ENCODE assay signal across 25 cellular contexts in the genomic region with DNA sequence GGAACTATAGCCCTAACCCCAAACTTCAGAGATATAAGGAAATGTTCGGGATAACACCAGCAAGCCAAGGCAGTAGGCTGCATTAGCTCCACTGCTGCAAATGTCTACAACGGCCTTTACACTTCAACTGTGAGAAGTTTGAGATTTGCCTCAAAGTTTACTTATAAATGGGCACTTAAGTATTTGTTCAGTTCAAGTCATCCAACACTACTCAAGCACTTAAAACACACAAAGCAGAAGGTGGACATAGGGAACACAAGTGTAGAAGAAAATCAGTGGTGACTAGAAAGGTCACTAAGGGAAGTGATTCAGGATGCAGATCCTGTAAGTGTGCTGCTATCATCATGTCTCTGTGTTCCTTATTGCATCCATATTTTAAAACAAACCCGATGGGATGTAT.
"Had no signal": no experiment of that assay in that cellular context is flagged by ENCODE, and none has a peak within 500 bp of the region (broad histone marks: within the 10 kb centered on the region; RNA-seq: fewer than 3 reads in every experiment).

No MANE protein-coding gene starts in this region.

- H3K27me3 ChIP-seq: brain microvascular endothelial cell, gastrocnemius medialis, right lobe of liver, testis, upper lobe of left lung had no signal

- DNase-seq: activated CD4-positive, alpha-beta T cell treated with anti-CD3 and anti-CD28 coated beads, Interleukin-2, amount 10 ng/mL, durations not matched to agents 7 days and 5 days; activated CD4-positive, CD25-positive, alpha-beta regulatory T cell treated with anti-CD3 and anti-CD28 coated beads, Interleukin-2, amount 50 U/mL, for 72 hours; activated CD8-positive, alpha-beta T cell treated with anti-CD3 and anti-CD28 coated beads for 36 hours; activated effector memory CD4-positive, alpha-beta T cell treated with Interleukin-2 at 50 U/mL for 16 hours; activated naive CD4-positive, alpha-beta T cell treated with Interleukin-2 at 50 U/mL for 16 hours; activated naive CD8-positive, alpha-beta T cell treated with anti-CD3 and anti-CD28 coated beads, Interleukin-2, amount 10 ng/mL, durations not matched to agents 7 days and 5 days; activated T-cell treated with anti-CD3 and anti-CD28 coated beads, Interleukin-2, amount 50 U/mL, for 72 hours; amniotic stem cell; brain microvascular endothelial cell; caudate nucleus; cortex of kidney; effector memory CD8-positive, alpha-beta T cell; erythroblast; gastrocnemius medialis; glutamatergic neuron; left ventricle myocardium inferior; naive thymus-derived CD8-positive, alpha-beta T cell; right lobe of liver; stimulated activated CD4-positive, alpha-beta T cell treated with anti-CD3 and anti-CD28 coated beads, Interleukin-2, amount 100 ng/mL, for 48 hours; stimulated activated naive CD8-positive, alpha-beta T cell treated with anti-CD3 and anti-CD28 coated beads, Interleukin-15, Interleukin-2, amounts not matched to agents 100 U/mL and 50 U/mL, for 24 hours; testis; upper lobe of left lung; WERI-Rb-1 had no signal

- ATAC-seq: activated CD8-positive, alpha-beta T cell treated with anti-CD3 and anti-CD28 coated beads for 36 hours; activated T-cell treated with anti-CD3 and anti-CD28 coated beads, Interleukin-2, amount 50 U/mL, for 72 hours; effector memory CD8-positive, alpha-beta T cell; gastrocnemius medialis; naive thymus-derived CD8-positive, alpha-beta T cell; right lobe of liver; stimulated activated naive CD8-positive, alpha-beta T cell treated with anti-CD3 and anti-CD28 coated beads, Interleukin-15, Interleukin-2, amounts not matched to agents 100 U/mL and 50 U/mL, for 24 hours had no signal

- H3K9me3 Mint-ChIP-seq: activated CD4-positive, alpha-beta T cell treated with anti-CD3 and anti-CD28 coated beads, Interleukin-2, amount 10 ng/mL, durations not matched to agents 7 days and 5 days; activated CD8-positive, alpha-beta T cell treated with anti-CD3 and anti-CD28 coated beads for 36 hours; activated naive CD8-positive, alpha-beta T cell treated with anti-CD3 and anti-CD28 coated beads, Interleukin-2, amount 10 ng/mL, durations not matched to agents 7 days and 5 days; activated T-cell treated with anti-CD3 and anti-CD28 coated beads, Interleukin-2, amount 50 U/mL, for 72 hours; effector memory CD8-positive, alpha-beta T cell; memory B cell; naive thymus-derived CD8-positive, alpha-beta T cell had no signal

- H3K9me3 ChIP-seq: gastrocnemius medialis, left ventricle myocardium inferior, right lobe of liver, testis, upper lobe of left lung had no signal

- H3K4me3 Mint-ChIP-seq: activated CD4-positive, alpha-beta T cell treated with anti-CD3 and anti-CD28 coated beads, Interleukin-2, amount 10 ng/mL, durations not matched to agents 7 days and 5 days; activated CD8-positive, alpha-beta T cell treated with anti-CD3 and anti-CD28 coated beads for 36 hours; activated naive CD8-positive, alpha-beta T cell treated with anti-CD3 and anti-CD28 coated beads, Interleukin-2, amount 10 ng/mL, durations not matched to agents 7 days and 5 days; activated T-cell treated with anti-CD3 and anti-CD28 coated beads, Interleukin-2, amount 50 U/mL, for 72 hours; effector memory CD8-positive, alpha-beta T cell; memory B cell; naive thymus-derived CD8-positive, alpha-beta T cell had no signal

- H3K27me3 Mint-ChIP-seq: activated CD4-positive, alpha-beta T cell treated with anti-CD3 and anti-CD28 coated beads, Interleukin-2, amount 10 ng/mL, durations not matched to agents 7 days and 5 days; activated CD8-positive, alpha-beta T cell treated with anti-CD3 and anti-CD28 coated beads for 36 hours; activated naive CD8-positive, alpha-beta T cell treated with anti-CD3 and anti-CD28 coated beads, Interleukin-2, amount 10 ng/mL, durations not matched to agents 7 days and 5 days; effector memory CD8-positive, alpha-beta T cell; memory B cell; naive thymus-derived CD8-positive, alpha-beta T cell had no signal

- H3K36me3 ChIP-seq: brain microvascular endothelial cell, gastrocnemius medialis, right lobe of liver had no signal

- H3K27ac ChIP-seq: brain microvascular endothelial cell, gastrocnemius medialis, left ventricle myocardium inferior, right lobe of liver, SK-N-MC, testis, upper lobe of left lung, WERI-Rb-1 had no signal

- H3K4me3 ChIP-seq: gastrocnemius medialis, left ventricle myocardium inferior, right lobe of liver, SK-N-MC, testis, upper lobe of left lung had no signal

- H3K4me1 ChIP-seq: right lobe of liver, testis had no signal

- H3K27ac Mint-ChIP-seq: activated CD4-positive, alpha-beta T cell treated with anti-CD3 and anti-CD28 coated beads, Interleukin-2, amount 10 ng/mL, durations not matched to agents 7 days and 5 days; activated CD8-positive, alpha-beta T cell treated with anti-CD3 and anti-CD28 coated beads for 36 hours; activated naive CD8-positive, alpha-beta T cell treated with anti-CD3 and anti-CD28 coated beads, Interleukin-2, amount 10 ng/mL, durations not matched to agents 7 days and 5 days; effector memory CD8-positive, alpha-beta T cell; memory B cell had no signal
